17 cellular contexts compared by ENCODE assay signal in genomic region chr14:90447720-90448497, GRCh38. TPM values are rescaled to one million over a fixed set of nuclear protein-coding genes. Genes with fewer than 3 reads are reported as not detected.
A peak's percentile ranks its signal among the peaks of the same experiment; 100 is the strongest.
DNase-seq lines count a peak whose midpoint lies in the region; ATAC-seq, FAIRE-seq and TF ChIP-seq lines count a peak whose summit lies in the region.
"Had no signal": no experiment of that assay in that cellular context is flagged by ENCODE, and none has a peak within 500 bp of the region (broad histone marks: within the 10 kb centered on the region; RNA-seq: fewer than 3 reads in every experiment).

No MANE protein-coding gene starts in this region.

- TF ChIP-seq CTCF in PC-3 (conservative IDR thresholded peaks at IDR 0.05; ENCODE audit: low read depth, low read length) = peak; percentile 29; the same call in 1 of the 2 replicates

- no peaks in the 10 kb centered on the region for H3F3A ChIP-seq in PC-3 (ENCODE audit: low read length, unreplicated experiment)

- H3K9me3 ChIP-seq in PC-3 (ENCODE audit: low read length) = peaks cover 8% of the 10 kb centered on the region; the same call in 1 of the 2 replicates

- CTCF ChIA-PET in PC-3 (lab: Charles Lee) = no interaction called here

- TF ChIP-seq POLR2A in erythroblast (IDR thresholded peaks at IDR 0.05; ENCODE audit: low read length) = no peak

- POLR2A ChIA-PET in PC-3 (lab: Charles Lee; ENCODE audit: unreplicated experiment) = no interaction called here

- H3K36me3 ChIP-seq in PC-3 (ENCODE audit: low read depth, low read length) = no peaks in the 10 kb centered on the region
- H3K36me3 ChIP-seq: HAP-1, MG63 had no signal

- H3K4me2 ChIP-seq in PC-3 (ENCODE audit: low read length) = no peak overlapping the region

- H3K4me1 ChIP-seq in PC-3 (ENCODE audit: insufficient read depth, low read length) = peaks cover 20% of the 10 kb centered on the region
- H3K4me1 ChIP-seq: HAP-1 had no signal

- intact Hi-C loops in PC-3 (cut with micrococcal nuclease) = loop anchor here (2.0 kb wide), 1 partner anchor 43 kb away; no protein-coding TSS in a partner anchor

- H3K4me3 ChIP-seq in PC-3 (ENCODE audit: low read length) = no peak overlapping the region
- H3K4me3 ChIP-seq: HAP-1, MG63 had no signal

- H3K27ac ChIP-seq in PC-3 (ENCODE audit: low read length) = no peak overlapping the region

- no peaks in the 10 kb centered on the region for H3K9me2 ChIP-seq in PC-3 (replicated peaks; ENCODE audit: low read length)

- no TSS peak for BruUV-seq in PC-3 (replicated peaks; lab: Mats Ljungman, UMichigan)

- no peak overlapping the region for H3K9ac ChIP-seq in PC-3 (ENCODE audit: low read length)

- FAIRE-seq in HTR-8/SVneo (lab: Jason Lieb, UNC) = peak; percentile 72

- no peak overlapping the region for H2AFZ ChIP-seq in PC-3 (ENCODE audit: low read length)

- H3K27me3 ChIP-seq in PC-3 (ENCODE audit: low read length) = no peaks in the 10 kb centered on the region
- H3K27me3 ChIP-seq: MG63 had no signal

- H4K20me1 ChIP-seq in PC-3 (ENCODE audit: low read length) = no peaks in the 10 kb centered on the region

- no peaks in the 10 kb centered on the region for H3K79me2 ChIP-seq in PC-3 (ENCODE audit: low read length)

- DNase-seq in ELR (ENCODE audit: low read depth) (peak; percentile 9), HTR-8/SVneo (ENCODE audit: insufficient read length, low spot score) (no peak), PC-3 (no peak), erythroblast (lab: John Stamatoyannopoulos, UW) (peak; percentile 17 to 32), DMS 273 treated with DMSO at 0.1 percent for 48 hours (lab: John Stamatoyannopoulos, UW) (no peak), GDM1 (lab: John Stamatoyannopoulos, UW) (no peak), HUDEP-2 (lab: John Stamatoyannopoulos, UW; ENCODE audit: unreplicated experiment in 76 of 76) (no peak)
- DNase-seq: ACHN; CD4-positive, alpha-beta T cell; KBM-7; MG63; NCI-H1105 treated with DMSO at 0.1 percent for 48 hours; NCI-H1930; NCI-H2171 treated with DMSO at 0.1 percent for 48 hours; NCI-H510A had no signal

- no peak for ATAC-seq in PC-3
- no peak for ATAC-seq in GM21723 (IDR thresholded peaks at IDR 0.05; ENCODE audit: unreplicated experiment)

RNA-seq across cellular contexts. Expression of gene CALM1, which starts 51.1 kb away (rescaled TPM):
- total RNA-seq in PC-3 (2014; rRNA removed) = 594 and 1,162 TPM in 2 replicates

Comparison
In these comparisons a context has a peak if more than half of its experiments do, and no peak if none do; other contexts are left out.
1. DNase-seq: peak in ELR (single experiment) and erythroblast (2 of 2); none in HTR-8/SVneo (single experiment), PC-3 (single experiment), DMS 273 treated with DMSO at 0.1 percent for 48 hours (single experiment), GDM1 (single experiment) and HUDEP-2 (0 of 76).